In genomic region chr6:166056637-166057036, GRCh38 we compare ENCODE assay signal across 19 cellular contexts.
DNase-seq lines count a peak whose midpoint lies in the region; ATAC-seq and TF ChIP-seq lines count a peak whose summit lies in the region.
"Had no signal": no experiment of that assay in that cellular context is flagged by ENCODE, and none has a peak within 500 bp of the region (broad histone marks: within the 10 kb centered on the region; RNA-seq: fewer than 3 reads in every experiment).

No MANE protein-coding gene starts in this region.

- H3K36me3 ChIP-seq in psoas muscle (ENCODE audit: insufficient read depth in 1 of 2, low read depth in 1 of 2): no peaks in the 10 kb centered on the region
- H3K36me3 ChIP-seq: esophagus muscularis mucosa, upper lobe of left lung had no signal

- no peak overlapping the region for H3K4me3 Mint-ChIP-seq in stimulated activated memory B cell treated with anti-CD40 and anti-IgM and Interleukin-4, amounts not matched to agents 10 μg/mL and 1 μg/mL and 100 μg/mL, for 72 hours
- no peak overlapping the region for H3K4me3 Mint-ChIP-seq in activated T-cell treated with anti-CD3 and anti-CD28 coated beads, Interleukin-2, amount 50 U/mL, for 4 hours
- H3K4me3 Mint-ChIP-seq: activated CD8-positive, alpha-beta T cell treated with anti-CD3 and anti-CD28 coated beads for 36 hours; dendritic cell treated with granulocyte-macrophage colony-stimulating factor and Interleukin-4, amounts not matched to agents 40 ng/mL and 50 ng/mL, for 4 days had no signal

- 23 to 41% (median 36%) methylated on average over 4 of the region's 4 CpGs for WGBS in psoas muscle, 3 donors

- H3K9me3 Mint-ChIP-seq in stimulated activated memory B cell treated with anti-CD40 and anti-IgM and Interleukin-4, amounts not matched to agents 10 μg/mL and 1 μg/mL and 100 μg/mL, for 72 hours: peaks cover 19% of the 10 kb centered on the region
- H3K9me3 Mint-ChIP-seq in activated T-cell treated with anti-CD3 and anti-CD28 coated beads, Interleukin-2, amount 50 U/mL, for 4 hours: peaks cover 28% of the 10 kb centered on the region

- peaks cover 23% of the 10 kb centered on the region for H3K9me3 ChIP-seq in psoas muscle

- TF ChIP-seq CTCF in dorsolateral prefrontal cortex (IDR thresholded peaks at IDR 0.05 in 54 of 56, conservative IDR thresholded peaks at IDR 0.05 in 2 of 56; ENCODE audit: low read depth in 1 of 56, partially characterized antibody in 56 of 56) (no peak), psoas muscle (IDR thresholded peaks at IDR 0.05) (no peak)

- intact Hi-C loops in dorsolateral prefrontal cortex (cut with DNase I) (no loop called here), psoas muscle (cut with DNase I) (no loop called here)

- H3K4me3 ChIP-seq in dorsolateral prefrontal cortex (no peak overlapping the region), psoas muscle (no peak overlapping the region)
- H3K4me3 ChIP-seq: esophagus muscularis mucosa, upper lobe of left lung had no signal

- H3K27me3 ChIP-seq in dorsolateral prefrontal cortex: peaks cover 0 to 24% (median 0%) of the 10 kb centered on the region in 45 donors
- no peaks in the 10 kb centered on the region for H3K27me3 ChIP-seq in psoas muscle (ENCODE audit: insufficient read depth in 3 of 3, low read length in 2 of 3)
- H3K27me3 ChIP-seq: esophagus muscularis mucosa, upper lobe of left lung had no signal

- H3K4me1 ChIP-seq in psoas muscle: no peaks in the 10 kb centered on the region
- H3K4me1 ChIP-seq: upper lobe of left lung had no signal

- no peaks in the 10 kb centered on the region for H3K36me3 Mint-ChIP-seq in stimulated activated memory B cell treated with anti-CD40 and anti-IgM and Interleukin-4, amounts not matched to agents 10 μg/mL and 1 μg/mL and 100 μg/mL, for 72 hours
- no peaks in the 10 kb centered on the region for H3K36me3 Mint-ChIP-seq in activated T-cell treated with anti-CD3 and anti-CD28 coated beads, Interleukin-2, amount 50 U/mL, for 4 hours (ENCODE audit: insufficient read depth)

- DNase-seq in G401 (ENCODE audit: low spot score) (peak; percentile 95), dorsolateral prefrontal cortex (peak; percentile 34 to 86 (median 72)), iris pigment epithelial cell (ENCODE audit: low read depth) (peak; percentile 14), psoas muscle (peak; percentile 52 to 57), NOMO-1 treated with dmso at 0.1 percent for 144 hours (lab: John Stamatoyannopoulos, UW; ENCODE audit: unreplicated experiment) (no peak), AML-193 (lab: John Stamatoyannopoulos, UW) (no peak)
- DNase-seq in activated T-cell treated with anti-CD3 and anti-CD28 coated beads, Interleukin-2, amount 50 U/mL, for 4 hours: no peak
- DNase-seq: activated CD8-positive, alpha-beta T cell treated with anti-CD3 and anti-CD28 coated beads for 36 hours; amniotic stem cell; COR-L47; NCI-H1048; NCI-H748 treated with DMSO at 0.1 percent for 48 hours; stimulated activated naive CD4-positive, alpha-beta T cell; SW 1271; upper lobe of left lung had no signal

- no peaks in the 10 kb centered on the region for H3K4me1 Mint-ChIP-seq in stimulated activated memory B cell treated with anti-CD40 and anti-IgM and Interleukin-4, amounts not matched to agents 10 μg/mL and 1 μg/mL and 100 μg/mL, for 72 hours
- no peaks in the 10 kb centered on the region for H3K4me1 Mint-ChIP-seq in activated T-cell treated with anti-CD3 and anti-CD28 coated beads, Interleukin-2, amount 50 U/mL, for 4 hours (ENCODE audit: low read depth)

- ATAC-seq in psoas muscle: peak in 2 of 4 donors; percentile 44 to 56
- ATAC-seq in stimulated activated memory B cell treated with anti-CD40 and anti-IgM and Interleukin-4, amounts not matched to agents 10 μg/mL and 1 μg/mL and 100 μg/mL, for 72 hours: no peak
- no peak for ATAC-seq in activated T-cell treated with anti-CD3 and anti-CD28 coated beads, Interleukin-2, amount 50 U/mL, for 4 hours
- ATAC-seq: activated CD8-positive, alpha-beta T cell treated with anti-CD3 and anti-CD28 coated beads for 36 hours; HCT116 had no signal

- peak overlapping the region in 10 of 59 donors; percentile 6 to 54 (median 36) for H3K27ac ChIP-seq in dorsolateral prefrontal cortex
- H3K27ac ChIP-seq in psoas muscle: no peak overlapping the region
- H3K27ac ChIP-seq: upper lobe of left lung had no signal

- H3K27me3 Mint-ChIP-seq in stimulated activated memory B cell treated with anti-CD40 and anti-IgM and Interleukin-4, amounts not matched to agents 10 μg/mL and 1 μg/mL and 100 μg/mL, for 72 hours: peaks cover 15% of the 10 kb centered on the region
- peaks cover 11% of the 10 kb centered on the region for H3K27me3 Mint-ChIP-seq in activated T-cell treated with anti-CD3 and anti-CD28 coated beads, Interleukin-2, amount 50 U/mL, for 4 hours (ENCODE audit: low read depth)
- H3K27me3 Mint-ChIP-seq: dendritic cell treated with granulocyte-macrophage colony-stimulating factor and Interleukin-4, amounts not matched to agents 40 ng/mL and 50 ng/mL, for 4 days had no signal

- no peak overlapping the region for H3K27ac Mint-ChIP-seq in stimulated activated memory B cell treated with anti-CD40 and anti-IgM and Interleukin-4, amounts not matched to agents 10 μg/mL and 1 μg/mL and 100 μg/mL, for 72 hours
- H3K27ac Mint-ChIP-seq: activated CD8-positive, alpha-beta T cell treated with anti-CD3 and anti-CD28 coated beads for 36 hours; dendritic cell treated with granulocyte-macrophage colony-stimulating factor and Interleukin-4, amounts not matched to agents 40 ng/mL and 50 ng/mL, for 4 days had no signal

- in situ Hi-C loops in G401 (cut with HindIII; ENCODE audit: low sequenced_read_pairs): no loop called here

Comparison
In these comparisons a context has a peak if more than half of its experiments do, and no peak if none do; other contexts are left out.
1. DNase-seq: peak in G401 (single experiment), dorsolateral prefrontal cortex (10 of 10), iris pigment epithelial cell (single experiment) and psoas muscle (2 of 2); none in NOMO-1 treated with dmso at 0.1 percent for 144 hours (single experiment), AML-193 (0 of 2) and activated T-cell treated with anti-CD3 and anti-CD28 coated beads, Interleukin-2, amount 50 U/mL, for 4 hours (single experiment).